Comparison of ENCODE assay signal across 9 cellular contexts in the genomic region with DNA sequence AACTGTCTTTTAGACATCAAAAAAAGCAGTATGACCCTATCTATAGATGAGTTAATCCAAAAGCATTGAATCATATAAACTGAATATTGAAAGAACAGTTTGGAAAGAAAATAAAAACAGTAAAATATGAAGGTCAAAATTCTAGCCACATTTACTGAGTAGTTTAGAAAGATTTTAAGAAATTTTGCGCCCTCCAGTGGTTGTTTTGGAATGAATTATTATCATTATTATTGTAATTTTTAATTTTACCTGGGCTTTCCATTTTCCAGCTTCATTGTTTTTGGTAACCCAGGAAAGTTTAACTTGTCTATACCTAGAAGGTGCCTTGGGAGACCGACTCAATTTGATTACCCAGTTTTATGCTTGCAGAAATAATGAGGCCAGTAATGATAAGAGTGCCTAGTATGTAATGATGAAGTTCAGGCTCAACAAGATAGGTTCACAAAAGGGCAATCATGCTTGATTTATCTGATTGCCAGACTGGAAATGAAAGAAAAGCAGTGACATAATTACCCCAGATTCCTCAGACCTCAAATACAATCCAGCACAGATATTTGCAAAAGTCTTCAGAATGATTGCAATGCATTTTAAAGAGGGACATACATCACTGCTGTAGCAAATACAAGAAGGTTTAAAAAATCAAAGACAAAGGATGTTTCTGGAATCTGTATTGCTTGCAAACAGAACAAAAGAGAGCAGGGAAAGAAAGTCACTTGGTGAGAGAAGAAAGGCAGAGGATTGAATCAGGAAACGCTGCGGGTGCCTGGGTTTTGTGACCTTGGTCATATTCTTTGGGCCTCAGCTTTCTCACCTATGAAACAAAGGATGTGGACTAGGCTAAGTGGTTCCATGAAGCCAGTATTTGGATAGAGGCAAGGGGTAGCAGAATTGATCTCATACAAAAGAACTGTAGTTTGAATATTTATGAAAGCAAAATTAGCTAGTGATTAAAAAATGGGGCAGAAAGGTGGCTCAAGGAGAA.
DNase-seq lines count a peak whose midpoint lies in the region; ATAC-seq and TF ChIP-seq lines count a peak whose summit lies in the region.
"Had no signal": no experiment of that assay in that cellular context is flagged by ENCODE, and none has a peak within 500 bp of the region (broad histone marks: within the 10 kb centered on the region; RNA-seq: fewer than 3 reads in every experiment).

No MANE protein-coding gene starts in this region.

- CTCF ChIA-PET in Caco-2 (lab: Charles Lee) = interaction anchor here (1.5 kb wide), 1 partner anchor 243 kb away, joined by 5 read pairs; no protein-coding TSS in a partner anchor

- H3K36me3 ChIP-seq in suprapubic skin (no peaks in the 10 kb centered on the region), Caco-2 (ENCODE audit: control insufficient read depth, insufficient read depth, low read length) (no peaks in the 10 kb centered on the region)

- intact Hi-C loops in Caco-2 (cut with micrococcal nuclease; ENCODE audit: unreplicated experiment) = loop anchor here (1.0 to 10.0 kb wide), 4 partner anchors 153 to 1180 kb away; a partner anchor contains a TSS

- H3K4me1 Mint-ChIP-seq in naive B cell = peaks cover 3 to 12% (median 6%) of the 10 kb centered on the region in 3 donors
- H3K4me1 Mint-ChIP-seq in Caco-2 (ENCODE audit: low read depth, unreplicated experiment) = no peaks in the 10 kb centered on the region

- peak; percentile 1 for TF ChIP-seq CTCF in NB4 (IDR thresholded peaks at IDR 0.05; ENCODE audit: low read depth, low read length)
- no peak for TF ChIP-seq CTCF in suprapubic skin (IDR thresholded peaks at IDR 0.05)
- TF ChIP-seq CTCF in Caco-2 (IDR thresholded peaks at IDR 0.05; ENCODE audit: insufficient read depth in 1 of 2, low read depth in 1 of 2, low read length in 1 of 2, severe bottlenecking in 1 of 2, unreplicated experiment in 1 of 2) = peak in 1 of 2 experiments; percentile 2

- no peak overlapping the region for H3K27ac ChIP-seq in suprapubic skin

- no peaks in the 10 kb centered on the region for H3K27me3 ChIP-seq in suprapubic skin
- H3K27me3 ChIP-seq in Caco-2 (replicated peaks; ENCODE audit: control insufficient read depth, insufficient read depth, low read length) = no peaks in the 10 kb centered on the region

- no peak for ATAC-seq in naive B cell (ENCODE audit: low read depth in 2 of 2)

- no peak for TF ChIP-seq EP300 in suprapubic skin (IDR thresholded peaks at IDR 0.05)

- H3K4me3 ChIP-seq in NB4 (ENCODE audit: low read depth, low read length) (no peak overlapping the region), suprapubic skin (no peak overlapping the region), Caco-2 (ENCODE audit: low read depth, low read length) (no peak overlapping the region)

- no peaks in the 10 kb centered on the region for H3K36me3 Mint-ChIP-seq in naive B cell
- H3K36me3 Mint-ChIP-seq in Caco-2 (ENCODE audit: insufficient read depth, unreplicated experiment) = no peaks in the 10 kb centered on the region

- BruUV-seq in Caco-2 (replicated peaks; lab: Mats Ljungman, UMichigan) = no TSS peak

- H3K27me3 Mint-ChIP-seq in naive B cell (peaks cover 0 to 5% (median 5%) of the 10 kb centered on the region in 3 donors), Caco-2 (ENCODE audit: insufficient read depth, unreplicated experiment) (peaks cover 4% of the 10 kb centered on the region)

- H3K4me1 ChIP-seq in suprapubic skin = no peaks in the 10 kb centered on the region
- H3K4me1 ChIP-seq in Caco-2 = no peaks in the 10 kb centered on the region

- DNase-seq in GM04504 (ENCODE audit: low read depth) (peak; percentile 1), NB4 (ENCODE audit: low read depth) (peak; percentile 31), astrocyte of the hippocampus (ENCODE audit: low read depth, low spot score) (peak; percentile 29), naive B cell (peak; percentile 12), suprapubic skin (ENCODE audit: low spot score in 2 of 2) (no peak), Caco-2 (no peak), cerebellar nuclear complex (lab: John Stamatoyannopoulos, UW) (no peak)
- DNase-seq in stimulated activated CD4-positive, alpha-beta T cell treated with anti-CD3 and anti-CD28 coated beads, Interleukin-2, amount 100 ng/mL, for 48 hours = no peak
- DNase-seq: activated CD8-positive, alpha-beta memory T cell treated with anti-CD3 and anti-CD28 coated beads for 24 hours had no signal

- H3K4me3 Mint-ChIP-seq in naive B cell = no peak overlapping the region
- H3K4me3 Mint-ChIP-seq in Caco-2 (ENCODE audit: unreplicated experiment) = no peak overlapping the region

- 72% methylated on average over 4 of the region's 4 CpGs for WGBS in suprapubic skin

- POLR2A ChIA-PET in Caco-2 (lab: Charles Lee) = no interaction called here

- no peak for TF ChIP-seq POLR2A in NB4 (IDR thresholded peaks at IDR 0.05; ENCODE audit: extremely low read depth, insufficient read length)
- TF ChIP-seq POLR2A in suprapubic skin (IDR thresholded peaks at IDR 0.05) = no peak

- no peaks in the 10 kb centered on the region for H3K9me3 ChIP-seq in suprapubic skin
- no peaks in the 10 kb centered on the region for H3K9me3 ChIP-seq in Caco-2

- H3K27ac Mint-ChIP-seq in naive B cell (peak overlapping the region in 2 of 6 donors; percentile 7 to 27), Caco-2 (ENCODE audit: unreplicated experiment) (no peak overlapping the region)

- H3K9me3 Mint-ChIP-seq in naive B cell (no peaks in the 10 kb centered on the region), Caco-2 (ENCODE audit: unreplicated experiment) (no peaks in the 10 kb centered on the region)

Comparison
In these comparisons a context has a peak if more than half of its experiments do, and no peak if none do; other contexts are left out.
1. DNase-seq: peak in GM04504 (single experiment), NB4 (single experiment), astrocyte of the hippocampus (single experiment) and naive B cell (single experiment); none in suprapubic skin (0 of 2), Caco-2 (0 of 2), stimulated activated CD4-positive, alpha-beta T cell treated with anti-CD3 and anti-CD28 coated beads, Interleukin-2, amount 100 ng/mL, for 48 hours (0 of 2) and cerebellar nuclear complex (0 of 2).